Comparison of ENCODE assay signal across 21 cellular contexts in the genomic region with DNA sequence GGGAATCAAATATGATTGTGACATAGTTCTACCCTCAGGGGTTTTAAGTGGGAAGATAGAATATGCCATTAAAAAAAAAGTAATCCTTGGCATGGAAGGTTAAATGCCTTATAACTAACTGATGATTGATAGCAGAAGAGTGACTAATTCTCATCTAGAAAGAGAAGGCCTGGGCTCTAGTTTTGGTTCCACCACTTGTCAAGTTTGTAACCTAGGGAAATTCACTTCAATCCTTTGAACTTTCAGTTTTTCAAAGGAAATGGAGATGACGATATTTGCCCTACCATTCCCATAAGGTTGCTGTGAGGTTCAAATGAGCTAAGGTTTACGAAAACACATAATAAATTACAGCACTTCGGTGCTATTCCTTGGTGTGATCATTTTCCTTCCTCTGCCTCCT.
DNase-seq lines count a peak whose midpoint lies in the region; ATAC-seq and TF ChIP-seq lines count a peak whose summit lies in the region.
"Had no signal": no experiment of that assay in that cellular context is flagged by ENCODE, and none has a peak within 500 bp of the region (broad histone marks: within the 10 kb centered on the region; RNA-seq: fewer than 3 reads in every experiment).

No MANE protein-coding gene starts in this region.

- H3K27me3 ChIP-seq in spleen (replicated peaks in 1 of 7) (no peaks in the 10 kb centered on the region), colonic mucosa (no peaks in the 10 kb centered on the region)
- H3K27me3 ChIP-seq: upper lobe of right lung had no signal

- H3K4me1 Mint-ChIP-seq in activated T-cell treated with anti-CD3 and anti-CD28 coated beads, Interleukin-2, amount 50 U/mL, for 4 hours (ENCODE audit: low read depth), result peaks cover 1% of the 10 kb centered on the region
- peaks cover 27% of the 10 kb centered on the region for H3K4me1 Mint-ChIP-seq in activated T-cell treated with anti-CD3 and anti-CD28 coated beads, Interleukin-2, amount 50 U/mL, for 24 hours (ENCODE audit: low read depth)
- H3K4me1 Mint-ChIP-seq in activated CD8-positive, alpha-beta memory T cell treated with anti-CD3 and anti-CD28 coated beads, Interleukin-2, amount 10 ng/mL, durations not matched to agents 7 days and 5 days, result peaks cover 13% of the 10 kb centered on the region

- TF ChIP-seq CTCF in spleen (IDR thresholded peaks at IDR 0.05 in 8 of 11, conservative IDR thresholded peaks at IDR 0.05 in 3 of 11), result no peak
- no peak for TF ChIP-seq CTCF in colonic mucosa (IDR thresholded peaks at IDR 0.05)

- 30 to 49% (median 43%) methylated on average over 3 of the region's 3 CpGs for WGBS in spleen, 5 donors

- CTCF ChIA-PET in activated CD8-positive, alpha-beta memory T cell treated with anti-CD3 and anti-CD28 coated beads, Interleukin-2, amount 10 ng/mL, durations not matched to agents 7 days and 5 days (lab: Charles Lee), result no interaction called here

- H3K27ac Mint-ChIP-seq in activated T-cell treated with anti-CD3 and anti-CD28 coated beads, Interleukin-2, amount 50 U/mL, for 24 hours, result no peak overlapping the region
- no peak overlapping the region for H3K27ac Mint-ChIP-seq in activated CD8-positive, alpha-beta memory T cell treated with anti-CD3 and anti-CD28 coated beads, Interleukin-2, amount 10 ng/mL, durations not matched to agents 7 days and 5 days
- H3K27ac Mint-ChIP-seq: activated T-helper 1 cell treated with anti-CD3 and anti-CD28 coated beads, Interleukin-12 subunit alpha, Interleukin-12 subunit beta, Interleukin-2, Interleukin-4 antibody, amounts not matched to agents 30 ng/mL and 10 ng/mL and 1 ng/mL, durations not matched to agents 14 hours and 24 hours and 36 hours; GM23338; progenitor cell of endocrine pancreas had no signal

- H3K27ac ChIP-seq in spleen, result peak overlapping the region; percentile 51 to 84 (median 76)
- H3K27ac ChIP-seq in colonic mucosa, result no peak overlapping the region
- H3K27ac ChIP-seq: C4-2B had no signal

- intact Hi-C loops in spleen (cut with DNase I; ENCODE audit: low total_unique reads), result no loop called here
- intact Hi-C loops in colonic mucosa (cut with DNase I), result no loop called here

- no peaks in the 10 kb centered on the region for H3K36me3 Mint-ChIP-seq in activated T-cell treated with anti-CD3 and anti-CD28 coated beads, Interleukin-2, amount 50 U/mL, for 4 hours (ENCODE audit: insufficient read depth)
- H3K36me3 Mint-ChIP-seq in activated T-cell treated with anti-CD3 and anti-CD28 coated beads, Interleukin-2, amount 50 U/mL, for 24 hours (ENCODE audit: low read depth), result no peaks in the 10 kb centered on the region
- H3K36me3 Mint-ChIP-seq in activated CD8-positive, alpha-beta memory T cell treated with anti-CD3 and anti-CD28 coated beads, Interleukin-2, amount 10 ng/mL, durations not matched to agents 7 days and 5 days, result peaks cover 4% of the 10 kb centered on the region

- H3K4me1 ChIP-seq in spleen (peaks cover 0 to 34% (median 20%) of the 10 kb centered on the region in 6 donors), colonic mucosa (no peaks in the 10 kb centered on the region)

- DNase-seq in activated T-cell treated with anti-CD3 and anti-CD28 coated beads, Interleukin-2, amount 50 U/mL, for 4 hours, result no peak
- no peak for DNase-seq in activated T-cell treated with anti-CD3 and anti-CD28 coated beads, Interleukin-2, amount 50 U/mL, for 24 hours
- peak; percentile 64 for DNase-seq in M059J (ENCODE audit: low read depth)
- DNase-seq in dermis blood vessel endothelial cell, result peak; percentile 42
- DNase-seq in spleen, result no peak
- no peak for DNase-seq in activated CD8-positive, alpha-beta memory T cell treated with anti-CD3 and anti-CD28 coated beads, Interleukin-2, amount 10 ng/mL, durations not matched to agents 7 days and 5 days
- no peak for DNase-seq in colonic mucosa
- DNase-seq in islet precursor cell, result no peak
- DNase-seq: activated CD4-positive, alpha-beta T cell treated with anti-CD3 and anti-CD28 coated beads, Interleukin-2, amount 50 U/mL, for 48 hours; amniotic stem cell; foreskin melanocyte; left ventricle myocardium inferior; MM.1S; NCI-H187 treated with DMSO at 0.1 percent for 48 hours; NCI-H524 treated with DMSO at 0.1 percent for 48 hours; stimulated activated naive CD4-positive, alpha-beta T cell treated with Interleukin-2 at 50 U/mL for 16 hours; upper lobe of right lung had no signal

- H3K4me3 Mint-ChIP-seq in activated T-cell treated with anti-CD3 and anti-CD28 coated beads, Interleukin-2, amount 50 U/mL, for 4 hours, result no peak overlapping the region
- no peak overlapping the region for H3K4me3 Mint-ChIP-seq in activated T-cell treated with anti-CD3 and anti-CD28 coated beads, Interleukin-2, amount 50 U/mL, for 24 hours
- H3K4me3 Mint-ChIP-seq in activated CD8-positive, alpha-beta memory T cell treated with anti-CD3 and anti-CD28 coated beads, Interleukin-2, amount 10 ng/mL, durations not matched to agents 7 days and 5 days, result no peak overlapping the region
- H3K4me3 Mint-ChIP-seq: activated T-helper 1 cell treated with anti-CD3 and anti-CD28 coated beads, Interleukin-12 subunit alpha, Interleukin-12 subunit beta, Interleukin-2, Interleukin-4 antibody, amounts not matched to agents 30 ng/mL and 10 ng/mL and 1 ng/mL, durations not matched to agents 14 hours and 24 hours and 36 hours; GM23338 had no signal

- no peak overlapping the region for H3K9ac ChIP-seq in colonic mucosa (ENCODE audit: low read depth in 2 of 2, low read length in 2 of 2)

- no peaks in the 10 kb centered on the region for H3K9me3 ChIP-seq in spleen
- H3K9me3 ChIP-seq in colonic mucosa, result no peaks in the 10 kb centered on the region
- H3K9me3 ChIP-seq: left ventricle myocardium inferior, upper lobe of right lung had no signal

- no peaks in the 10 kb centered on the region for H3K27me3 Mint-ChIP-seq in activated T-cell treated with anti-CD3 and anti-CD28 coated beads, Interleukin-2, amount 50 U/mL, for 4 hours (ENCODE audit: low read depth)
- H3K27me3 Mint-ChIP-seq in activated T-cell treated with anti-CD3 and anti-CD28 coated beads, Interleukin-2, amount 50 U/mL, for 24 hours, result no peaks in the 10 kb centered on the region
- peaks cover 18% of the 10 kb centered on the region for H3K27me3 Mint-ChIP-seq in activated CD8-positive, alpha-beta memory T cell treated with anti-CD3 and anti-CD28 coated beads, Interleukin-2, amount 10 ng/mL, durations not matched to agents 7 days and 5 days
- H3K27me3 Mint-ChIP-seq: progenitor cell of endocrine pancreas had no signal

- TF ChIP-seq POLR2A in spleen (IDR thresholded peaks at IDR 0.05), result no peak

- peak; percentile 44 to 52 for ATAC-seq in activated T-cell treated with anti-CD3 and anti-CD28 coated beads, Interleukin-2, amount 50 U/mL, for 4 hours
- no peak for ATAC-seq in activated CD8-positive, alpha-beta memory T cell treated with anti-CD3 and anti-CD28 coated beads, Interleukin-2, amount 10 ng/mL, durations not matched to agents 7 days and 5 days
- ATAC-seq: GM23338 had no signal

- H3K4me3 ChIP-seq in spleen, result no peak overlapping the region
- no peak overlapping the region for H3K4me3 ChIP-seq in colonic mucosa
- H3K4me3 ChIP-seq: GM23338, left ventricle myocardium inferior, upper lobe of right lung had no signal

- H3K9me3 Mint-ChIP-seq in activated T-cell treated with anti-CD3 and anti-CD28 coated beads, Interleukin-2, amount 50 U/mL, for 4 hours, result no peaks in the 10 kb centered on the region
- peaks cover 2% of the 10 kb centered on the region for H3K9me3 Mint-ChIP-seq in activated T-cell treated with anti-CD3 and anti-CD28 coated beads, Interleukin-2, amount 50 U/mL, for 24 hours
- H3K9me3 Mint-ChIP-seq in activated CD8-positive, alpha-beta memory T cell treated with anti-CD3 and anti-CD28 coated beads, Interleukin-2, amount 10 ng/mL, durations not matched to agents 7 days and 5 days (ENCODE audit: low read depth), result peaks cover 4% of the 10 kb centered on the region

- no peaks in the 10 kb centered on the region for H3K36me3 ChIP-seq in spleen
- no peaks in the 10 kb centered on the region for H3K36me3 ChIP-seq in colonic mucosa
- H3K36me3 ChIP-seq: left ventricle myocardium inferior, upper lobe of right lung had no signal

Comparison
In these comparisons a context has a peak if more than half of its experiments do, and no peak if none do; other contexts are left out.
1. DNase-seq: peak in M059J (single experiment) and dermis blood vessel endothelial cell (single experiment); none in activated T-cell treated with anti-CD3 and anti-CD28 coated beads, Interleukin-2, amount 50 U/mL, for 4 hours (single experiment), activated T-cell treated with anti-CD3 and anti-CD28 coated beads, Interleukin-2, amount 50 U/mL, for 24 hours (single experiment), spleen (single experiment), activated CD8-positive, alpha-beta memory T cell treated with anti-CD3 and anti-CD28 coated beads, Interleukin-2, amount 10 ng/mL, durations not matched to agents 7 days and 5 days (single experiment), colonic mucosa (single experiment) and islet precursor cell (single experiment).